Comparison of ENCODE assay signal across 10 cellular contexts in genomic region chr12:50621435-50622304, GRCh38.
DNase-seq lines count a peak whose midpoint lies in the region; ATAC-seq and TF ChIP-seq lines count a peak whose summit lies in the region.
"Had no signal": no experiment of that assay in that cellular context is flagged by ENCODE, and none has a peak within 500 bp of the region (broad histone marks: within the 10 kb centered on the region; RNA-seq: fewer than 3 reads in every experiment).

No MANE protein-coding gene starts in this region.

- H3K9ac ChIP-seq in H9 (ENCODE audit: extremely low read depth, insufficient read length, low read length): no peak overlapping the region

- no CpG with 5 or more reads among the region's 8 CpGs for WGBS in H9 (ENCODE audit: extremely low coverage, insufficient read length, low lambda C conversion rate)

- in situ Hi-C loops in Panc1 (cut with HindIII; ENCODE audit: low pct_unique_long_range_greater_than_20kb, low sequenced_read_pairs): no loop called here

- no peak overlapping the region for H3K4ac ChIP-seq in H9 (ENCODE audit: low read depth, low read length)

- H3K9me3 Mint-ChIP-seq in H9: no peaks in the 10 kb centered on the region
- H3K9me3 Mint-ChIP-seq: T-helper 1 cell treated with Interleukin-12 subunit alpha and Interleukin-12 subunit beta and Interleukin-4 antibody, amounts not matched to agents 30 μg/mL and 1 μg/mL, for 36 hours had no signal

- no peak overlapping the region for H2BK5ac ChIP-seq in H9 (ENCODE audit: insufficient read length, low read length)

- H2AK5ac ChIP-seq in H9 (ENCODE audit: insufficient read length, low read length): no peak overlapping the region

- peaks cover 23% of the 10 kb centered on the region; the same call in 1 of the 2 replicates for H3K4me1 ChIP-seq in H9 (ENCODE audit: insufficient read depth, low read length)
- H3K4me1 ChIP-seq in Panc1 (ENCODE audit: control insufficient read depth, insufficient read depth, low read length): peaks cover 57% of the 10 kb centered on the region

- H3K79me1 ChIP-seq in H9 (ENCODE audit: insufficient read depth, low read depth, low read length, poor library complexity, severe bottlenecking): no peaks in the 10 kb centered on the region

- ATAC-seq in Panc1 (no peak), HG03432 (IDR thresholded peaks at IDR 0.05; ENCODE audit: unreplicated experiment) (no peak)

- H3K36me3 ChIP-seq in Panc1 (ENCODE audit: control insufficient read depth, insufficient read depth, low read length): no peaks in the 10 kb centered on the region

- H4K91ac ChIP-seq in H9 (ENCODE audit: insufficient read length, low read depth, low read length): no peak overlapping the region

- no peak overlapping the region for H4K5ac ChIP-seq in H9 (ENCODE audit: insufficient read length, low read depth, low read length)

- peak overlapping the region; percentile 33 to 61 (median 60); a peak in 6 of 7 replicates for H3K27ac Mint-ChIP-seq in H9
- H3K27ac Mint-ChIP-seq: T-helper 1 cell treated with Interleukin-12 subunit alpha and Interleukin-12 subunit beta and Interleukin-4 antibody, amounts not matched to agents 30 μg/mL and 1 μg/mL, for 36 hours had no signal

- H3K4me3 Mint-ChIP-seq in H9: peak overlapping the region in 1 of 2 experiments; percentile 39; a peak in 2 of 5 replicates
- H3K4me3 Mint-ChIP-seq: T-helper 1 cell treated with Interleukin-12 subunit alpha and Interleukin-12 subunit beta and Interleukin-4 antibody, amounts not matched to agents 30 μg/mL and 1 μg/mL, for 36 hours had no signal

- POLR2A ChIA-PET in Panc1 (lab: Charles Lee): interaction anchor here (0.5 to 0.6 kb wide), 2 partner anchors 21 to 154 kb away, joined by 3 to 5 read pairs; no protein-coding TSS in a partner anchor

- H3K23ac ChIP-seq in H9 (ENCODE audit: insufficient read length, low read depth, low read length): no peak overlapping the region

- H3K36me3 Mint-ChIP-seq in H9 (ENCODE audit: insufficient read depth in 1 of 3, low read depth in 3 of 3): no peaks in the 10 kb centered on the region

- H3K14ac ChIP-seq in H9 (ENCODE audit: insufficient read depth, low read length): no peak overlapping the region

- H3K27ac ChIP-seq in H9 (ENCODE audit: insufficient read length, low read depth, low read length) (peak overlapping the region; percentile 21), Panc1 (ENCODE audit: low read length) (peak overlapping the region; percentile 76), epithelial cell of prostate (peak overlapping the region; percentile 90)

- H3K4me2 ChIP-seq in H9 (ENCODE audit: insufficient read depth, insufficient read length, low read length): peak overlapping the region; percentile 26

- peaks cover 3% of the 10 kb centered on the region; the same call in 1 of the 2 replicates for H3K79me2 ChIP-seq in H9 (ENCODE audit: insufficient read depth, low read length)

- no peak overlapping the region for H2BK15ac ChIP-seq in H9 (ENCODE audit: low read depth, low read length)

- no peaks in the 10 kb centered on the region for H3K27me3 ChIP-seq in H9 (ENCODE audit: insufficient read depth, low read length)
- H3K27me3 ChIP-seq in Panc1 (ENCODE audit: control insufficient read depth, insufficient read depth, low read length): no peaks in the 10 kb centered on the region

- DNase-seq in H9 (no peak), Panc1 (ENCODE audit: low read depth, low spot score) (no peak), epithelial cell of prostate (ENCODE audit: low read depth, low spot score) (no peak), pons (ENCODE audit: low spot score) (peak; percentile 88), SKM-1 (lab: John Stamatoyannopoulos, UW; ENCODE audit: unreplicated experiment) (no peak), NCI-H524 treated with DMSO at 0.1 percent for 48 hours (lab: John Stamatoyannopoulos, UW) (no peak)
- DNase-seq in activated CD8-positive, alpha-beta memory T cell treated with anti-CD3 and anti-CD28 coated beads for 24 hours: no peak
- DNase-seq: NCI-H1048 had no signal

- no peak overlapping the region for H3K18ac ChIP-seq in H9 (ENCODE audit: insufficient read length, low read depth, low read length)

- no peaks in the 10 kb centered on the region for H3K27me3 Mint-ChIP-seq in H9 (ENCODE audit: low read depth)

- no peak overlapping the region for H2AFZ ChIP-seq in H9 (ENCODE audit: low read length)

- no peak for TF ChIP-seq CTCF in H9 (conservative IDR thresholded peaks at IDR 0.05)
- TF ChIP-seq CTCF in Panc1 (IDR thresholded peaks at IDR 0.05): no peak

- CTCF ChIA-PET in Panc1 (lab: Charles Lee): interaction anchor here (0.6 kb wide), 1 partner anchor 62 kb away, joined by 11 read pairs; no protein-coding TSS in a partner anchor

- no peak overlapping the region for H2BK20ac ChIP-seq in H9 (ENCODE audit: low read depth, low read length, poor library complexity, severe bottlenecking)

- no peak overlapping the region for H3T11ph ChIP-seq in H9 (ENCODE audit: low read length)

- H2BK120ac ChIP-seq in H9 (ENCODE audit: low read depth, low read length, poor library complexity, severe bottlenecking): no peak overlapping the region

- no peaks in the 10 kb centered on the region for H3K23me2 ChIP-seq in H9 (ENCODE audit: insufficient read length, low read depth, low read length, poor library complexity, severe bottlenecking)

- no peak overlapping the region for H3K56ac ChIP-seq in H9 (ENCODE audit: insufficient read length, low read depth, low read length)

- BruUV-seq in Panc1 (replicated peaks; lab: Mats Ljungman, UMichigan): no TSS peak

- no peak overlapping the region for H3K4me3 ChIP-seq in Panc1 (ENCODE audit: low read depth in 2 of 2, low read length in 2 of 2)

- H3K9me3 ChIP-seq in H9 (ENCODE audit: control insufficient read depth, low read depth, low read length) (no peaks in the 10 kb centered on the region), Panc1 (ENCODE audit: control insufficient read depth, insufficient read depth, low read depth, low read length) (no peaks in the 10 kb centered on the region)

- no peak overlapping the region for H4K8ac ChIP-seq in H9 (replicated peaks; ENCODE audit: insufficient read length, low read depth, low read length)

- H3K4me1 Mint-ChIP-seq in H9: peaks cover 48% of the 10 kb centered on the region in 2 experiments

- H4K20me1 ChIP-seq in H9 (ENCODE audit: control insufficient read depth, insufficient read depth, insufficient read length): no peaks in the 10 kb centered on the region

- no peak overlapping the region for H2BK12ac ChIP-seq in H9 (ENCODE audit: insufficient read length, low read depth, low read length)

- intact Hi-C loops in Panc1 (cut with micrococcal nuclease; ENCODE audit: unreplicated experiment): no loop called here

Comparison
In these comparisons a context has a peak if more than half of its experiments do, and no peak if none do; other contexts are left out.
1. H3K27ac ChIP-seq: peak in every context shown above with its lines; median percentile 90 in epithelial cell of prostate; 76 in Panc1; 21 in H9.